10 cellular contexts compared by ENCODE assay signal in genomic region chr3:120469440-120470415, GRCh38. TPM values are rescaled to one million over a fixed set of nuclear protein-coding genes. Genes with fewer than 3 reads are reported as not detected.
DNase-seq lines count a peak whose midpoint lies in the region; ATAC-seq lines count a peak whose summit lies in the region.
"Had no signal": no experiment of that assay in that cellular context is flagged by ENCODE, and none has a peak within 500 bp of the region (broad histone marks: within the 10 kb centered on the region; RNA-seq: fewer than 3 reads in every experiment).

No MANE protein-coding gene starts in this region.

- ATAC-seq in HG02973 (IDR thresholded peaks at IDR 0.05; ENCODE audit: unreplicated experiment) (no peak), GM18519 (IDR thresholded peaks at IDR 0.05; ENCODE audit: low FRiP score, unreplicated experiment) (no peak)

- DNase-seq in SIG-M5 treated with dmso at 0.1 percent for 504 hours (lab: John Stamatoyannopoulos, UW; ENCODE audit: unreplicated experiment) (peak; percentile 42), SIG-M5 (lab: John Stamatoyannopoulos, UW) (no peak), cerebellum (ENCODE audit: low spot score) (peak; percentile 7), kidney tubule cell (ENCODE audit: low spot score) (peak; percentile 86), NCI-H1694 (lab: John Stamatoyannopoulos, UW) (no peak)
- DNase-seq in activated CD4-positive, alpha-beta T cell treated with anti-CD3 and anti-CD28 coated beads for 4 hours = no peak
- DNase-seq: activated CD4-positive, alpha-beta T cell treated with anti-CD3 and anti-CD28 coated beads, Interleukin-2, amount 10 ng/mL, durations not matched to agents 24 days and 14 days; esophagus squamous epithelium had no signal

RNA-seq across cellular contexts. Expression of gene FSTL1, which starts 18.9 kb away (rescaled TPM):
- 66.6 TPM for total RNA-seq in cerebellum

Comparison
In these comparisons a context has a peak if more than half of its experiments do, and no peak if none do; other contexts are left out.
1. DNase-seq: peak in SIG-M5 treated with dmso at 0.1 percent for 504 hours (single experiment), cerebellum (single experiment) and kidney tubule cell (single experiment); none in SIG-M5 (single experiment), NCI-H1694 (single experiment) and activated CD4-positive, alpha-beta T cell treated with anti-CD3 and anti-CD28 coated beads for 4 hours (0 of 2).